ENCODE assay signal across 29 cellular contexts in the genomic region with DNA sequence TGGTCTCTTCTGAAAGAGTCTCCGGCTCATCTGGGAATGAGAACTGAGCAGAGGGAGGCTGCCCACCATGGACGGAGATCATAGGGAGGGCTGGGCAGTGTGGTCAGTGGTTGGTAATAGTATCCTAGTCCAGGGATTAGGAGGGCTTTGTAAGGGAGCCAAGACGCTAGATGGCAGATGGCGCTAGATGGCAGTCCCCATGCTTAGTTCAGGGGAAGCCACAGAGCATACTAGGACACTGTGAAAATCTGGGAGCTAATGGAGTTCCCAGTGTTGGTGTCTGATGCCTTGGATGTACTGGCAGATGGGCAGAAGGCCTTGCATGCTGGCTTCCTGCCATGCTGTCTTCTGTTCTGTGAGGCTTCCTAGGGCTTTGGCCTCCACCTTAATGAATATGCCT. TPM values are rescaled to one million over a fixed set of nuclear protein-coding genes. Genes with fewer than 3 reads are reported as not detected.
DNase-seq lines count a peak whose midpoint lies in the region; ATAC-seq and TF ChIP-seq lines count a peak whose summit lies in the region.
"Had no signal": no experiment of that assay in that cellular context is flagged by ENCODE, and none has a peak within 500 bp of the region (broad histone marks: within the 10 kb centered on the region; RNA-seq: fewer than 3 reads in every experiment).

No MANE protein-coding gene starts in this region.

- no peak overlapping the region for H3K4me3 Mint-ChIP-seq in T-helper 2 cell treated with Interferon-gamma antibody and Interleukin-4, amounts not matched to agents 5 μg/mL and 100 μg/mL, for 36 hours
- no peak overlapping the region for H3K4me3 Mint-ChIP-seq in CD14-positive monocyte
- H3K4me3 Mint-ChIP-seq: activated naive CD8-positive, alpha-beta T cell treated with anti-CD3 and anti-CD28 coated beads, Interleukin-2, amount 10 ng/mL, durations not matched to agents 7 days and 5 days; central memory CD8-positive, alpha-beta T cell; nephron had no signal

- dilution Hi-C loops in mammary epithelial cell (cut with HindIII; ENCODE audit: low sequenced_read_pairs), result no loop called here

- H3K27ac ChIP-seq in WERI-Rb-1, result peak overlapping the region; percentile 5
- no peak overlapping the region for H3K27ac ChIP-seq in gastrocnemius medialis
- H3K27ac ChIP-seq in SK-N-SH (ENCODE audit: low read depth in 2 of 2, low read length in 1 of 2), result no peak overlapping the region
- no peak overlapping the region for H3K27ac ChIP-seq in mammary epithelial cell (ENCODE audit: insufficient read depth, low read depth, low read length)
- H3K27ac ChIP-seq: C4-2B, pancreas, RWPE1, vagina had no signal

- H3K4me2 ChIP-seq in SK-N-SH (no peak overlapping the region), mammary epithelial cell (ENCODE audit: insufficient read depth, low read depth, low read length) (no peak overlapping the region)

- no peak overlapping the region for H3K9ac ChIP-seq in SK-N-SH
- no peak overlapping the region for H3K9ac ChIP-seq in mammary epithelial cell (ENCODE audit: insufficient read depth, low read length)

- CTCF ChIA-PET in SK-N-SH (lab: Yijun Ruan, JAX) (no interaction called here), mammary epithelial cell (lab: Charles Lee; ENCODE audit: low non-redundant PET) (no interaction called here)

- no peaks in the 10 kb centered on the region for H3K4me1 Mint-ChIP-seq in T-helper 2 cell treated with Interferon-gamma antibody and Interleukin-4, amounts not matched to agents 5 μg/mL and 100 μg/mL, for 36 hours (ENCODE audit: low read depth)
- no peaks in the 10 kb centered on the region for H3K4me1 Mint-ChIP-seq in CD14-positive monocyte
- H3K4me1 Mint-ChIP-seq: activated naive CD8-positive, alpha-beta T cell treated with anti-CD3 and anti-CD28 coated beads, Interleukin-2, amount 10 ng/mL, durations not matched to agents 7 days and 5 days; central memory CD8-positive, alpha-beta T cell had no signal

- TF ChIP-seq RAD21 in SK-N-SH (IDR thresholded peaks at IDR 0.05; ENCODE audit: low read length), result no peak

- BruUV-seq in mammary epithelial cell (replicated peaks; lab: Mats Ljungman, UMichigan), result no TSS peak

- peak; percentile 63 to 92 for DNase-seq in NCI-H446 (lab: John Stamatoyannopoulos, UW)
- peak; percentile 93 for DNase-seq in WERI-Rb-1
- DNase-seq in inferior parietal cortex (ENCODE audit: extremely low spot score), result peak; percentile 53
- DNase-seq in gastrocnemius medialis, result no peak
- DNase-seq in SK-N-SH, result no peak
- no peak for DNase-seq in T-helper 2 cell treated with Interferon-gamma antibody and Interleukin-4, amounts not matched to agents 5 μg/mL and 100 μg/mL, for 36 hours (ENCODE audit: low spot score)
- no peak for DNase-seq in mammary epithelial cell
- DNase-seq in CD14-positive monocyte (ENCODE audit: low spot score), result no peak
- DNase-seq: activated CD4-positive, alpha-beta T cell treated with anti-CD3 and anti-CD28 coated beads for 4 hours; activated effector memory CD4-positive, alpha-beta T cell treated with anti-CD3 and anti-CD28 coated beads, Interleukin-2, amount 50 U/mL, for 16 hours; activated naive CD8-positive, alpha-beta T cell treated with anti-CD3 and anti-CD28 coated beads, Interleukin-2, amount 10 ng/mL, durations not matched to agents 7 days and 5 days; activated T-cell treated with anti-CD3 and anti-CD28 coated beads, Interleukin-2, amount 50 U/mL, for 1 hour; EL; NCI-H1436 treated with DMSO at 0.1 percent for 48 hours; NCI-H526 treated with DMSO at 0.1 percent for 48 hours; pancreas; stimulated activated naive CD4-positive, alpha-beta T cell had no signal

- TF ChIP-seq EP300 in SK-N-SH (IDR thresholded peaks at IDR 0.05; ENCODE audit: borderline replicate concordance in 1 of 2, low read depth in 1 of 2, low read length in 1 of 2), result no peak

- H3K36me3 ChIP-seq in WERI-Rb-1 (no peaks in the 10 kb centered on the region), gastrocnemius medialis (no peaks in the 10 kb centered on the region), SK-N-SH (replicated peaks in 1 of 2; ENCODE audit: control insufficient read depth in 1 of 2, insufficient read depth in 2 of 2, low read length in 1 of 2) (no peaks in the 10 kb centered on the region), mammary epithelial cell (ENCODE audit: insufficient read depth, low read length) (no peaks in the 10 kb centered on the region)
- H3K36me3 ChIP-seq: pancreas, thoracic aorta, vagina had no signal

- no peaks in the 10 kb centered on the region for H3F3A ChIP-seq in SK-N-SH (replicated peaks; ENCODE audit: insufficient read depth)

- no peak for TF ChIP-seq POLR2A in gastrocnemius medialis (IDR thresholded peaks at IDR 0.05)

- H3K27me3 Mint-ChIP-seq in T-helper 2 cell treated with Interferon-gamma antibody and Interleukin-4, amounts not matched to agents 5 μg/mL and 100 μg/mL, for 36 hours (ENCODE audit: low read depth), result peaks cover 3% of the 10 kb centered on the region
- H3K27me3 Mint-ChIP-seq in CD14-positive monocyte (ENCODE audit: low read depth in 3 of 3), result peaks cover 0 to 4% (median 4%) of the 10 kb centered on the region in 3 donors

- H3K4me1 ChIP-seq in gastrocnemius medialis (peaks cover 4 to 7% of the 10 kb centered on the region in 2 donors), SK-N-SH (ENCODE audit: control insufficient read depth in 1 of 2, insufficient read depth in 2 of 2, low read depth in 1 of 2, low read length in 1 of 2) (no peaks in the 10 kb centered on the region; a peak in 1 of 4 replicates), mammary epithelial cell (ENCODE audit: insufficient read depth, low read length) (no peaks in the 10 kb centered on the region)
- H3K4me1 ChIP-seq: pancreas, vagina had no signal

- H2AFZ ChIP-seq in SK-N-SH (ENCODE audit: low read depth) (no peak overlapping the region), mammary epithelial cell (ENCODE audit: low read depth, low read length) (no peak overlapping the region)

- no peaks in the 10 kb centered on the region for H4K20me1 ChIP-seq in SK-N-SH (ENCODE audit: insufficient read depth)
- H4K20me1 ChIP-seq in mammary epithelial cell (ENCODE audit: insufficient read depth, low read length), result no peaks in the 10 kb centered on the region

- TF ChIP-seq CTCF in WERI-Rb-1 (IDR thresholded peaks at IDR 0.05; ENCODE audit: low read depth, low read length) (peak; percentile 56), gastrocnemius medialis (IDR thresholded peaks at IDR 0.05 in 4 of 5, conservative IDR thresholded peaks at IDR 0.05 in 1 of 5) (no peak), SK-N-SH (IDR thresholded peaks at IDR 0.05) (no peak), mammary epithelial cell (conservative IDR thresholded peaks at IDR 0.05 in 1 of 2, IDR thresholded peaks at IDR 0.05 in 1 of 2; ENCODE audit: extremely low read depth in 1 of 2, insufficient read depth in 1 of 2, low read depth in 1 of 2, low read length in 2 of 2) (no peak), CD14-positive monocyte (IDR thresholded peaks at IDR 0.05) (no peak)

- peak; percentile 88 to 91 for ATAC-seq in gastrocnemius medialis
- ATAC-seq: pancreas, sciatic nerve, SK-N-SH treated with all-trans-retinoic acid at 6 μM for 48 hours had no signal

- intact Hi-C loops in gastrocnemius medialis (cut with DNase I; ENCODE audit: low total_unique reads) (no loop called here), mammary epithelial cell (cut with micrococcal nuclease) (no loop called here), CD14-positive monocyte (cut with micrococcal nuclease) (no loop called here)

- WGBS in SK-N-SH (ENCODE audit: low lambda C conversion rate), result 57% methylated on average over 4 of the region's 4 CpGs
- WGBS in mammary epithelial cell (ENCODE audit: low coverage, missing lambda C conversion rate), result 91% methylated on average over 4 of the region's 4 CpGs

- in situ Hi-C loops in gastrocnemius medialis (cut with MboI; ENCODE audit: low sequenced_read_pairs in 4 of 4), result loop anchor here in 1 of 4 donors (10.0 kb wide), 1 partner anchor 396 kb away; no protein-coding TSS in a partner anchor
- in situ Hi-C loops in mammary epithelial cell (cut with MboI; ENCODE audit: low sequenced_read_pairs in 2 of 2), result no loop called here

- H3K36me3 Mint-ChIP-seq in T-helper 2 cell treated with Interferon-gamma antibody and Interleukin-4, amounts not matched to agents 5 μg/mL and 100 μg/mL, for 36 hours (ENCODE audit: low read depth), result no peaks in the 10 kb centered on the region
- H3K36me3 Mint-ChIP-seq in CD14-positive monocyte, result no peaks in the 10 kb centered on the region
- H3K36me3 Mint-ChIP-seq: activated naive CD8-positive, alpha-beta T cell treated with anti-CD3 and anti-CD28 coated beads, Interleukin-2, amount 10 ng/mL, durations not matched to agents 7 days and 5 days had no signal

- no peaks in the 10 kb centered on the region for H3K79me2 ChIP-seq in SK-N-SH (ENCODE audit: insufficient read depth)
- H3K79me2 ChIP-seq in mammary epithelial cell (ENCODE audit: insufficient read depth, low read length), result no peaks in the 10 kb centered on the region

- H3K9me3 Mint-ChIP-seq in T-helper 2 cell treated with Interferon-gamma antibody and Interleukin-4, amounts not matched to agents 5 μg/mL and 100 μg/mL, for 36 hours, result no peaks in the 10 kb centered on the region
- H3K9me3 Mint-ChIP-seq in CD14-positive monocyte, result peaks cover 0 to 7% (median 2%) of the 10 kb centered on the region in 7 donors
- H3K9me3 Mint-ChIP-seq: activated naive CD8-positive, alpha-beta T cell treated with anti-CD3 and anti-CD28 coated beads, Interleukin-2, amount 10 ng/mL, durations not matched to agents 7 days and 5 days; central memory CD8-positive, alpha-beta T cell had no signal

- H3K27ac Mint-ChIP-seq in T-helper 2 cell treated with Interferon-gamma antibody and Interleukin-4, amounts not matched to agents 5 μg/mL and 100 μg/mL, for 36 hours, result no peak overlapping the region
- H3K27ac Mint-ChIP-seq in CD14-positive monocyte, result no peak overlapping the region
- H3K27ac Mint-ChIP-seq: activated naive CD8-positive, alpha-beta T cell treated with anti-CD3 and anti-CD28 coated beads, Interleukin-2, amount 10 ng/mL, durations not matched to agents 7 days and 5 days; nephron had no signal

- H3K27me3 ChIP-seq in WERI-Rb-1 (ENCODE audit: insufficient read depth, low read depth, severe bottlenecking) (no peaks in the 10 kb centered on the region), gastrocnemius medialis (no peaks in the 10 kb centered on the region), SK-N-SH (ENCODE audit: insufficient read depth) (no peaks in the 10 kb centered on the region), mammary epithelial cell (ENCODE audit: insufficient read depth, low read length) (no peaks in the 10 kb centered on the region)
- H3K27me3 ChIP-seq: pancreas, vagina had no signal

- POLR2A ChIA-PET in SK-N-SH (lab: Yijun Ruan, JAX), result no interaction called here

- H3K9me3 ChIP-seq in WERI-Rb-1 (ENCODE audit: severe bottlenecking) (peaks cover 2% of the 10 kb centered on the region), gastrocnemius medialis (no peaks in the 10 kb centered on the region), SK-N-SH (no peaks in the 10 kb centered on the region), mammary epithelial cell (replicated peaks; ENCODE audit: insufficient read depth, low read length) (no peaks in the 10 kb centered on the region)
- H3K9me3 ChIP-seq: pancreas, thoracic aorta, vagina had no signal

- H3K4me3 ChIP-seq in WERI-Rb-1 (ENCODE audit: low read depth, low read length) (no peak overlapping the region), gastrocnemius medialis (no peak overlapping the region), SK-N-SH (ENCODE audit: low read depth in 2 of 2, low read length in 1 of 2) (no peak overlapping the region), mammary epithelial cell (replicated peaks in 1 of 3; ENCODE audit: insufficient read depth in 1 of 3, low read depth in 2 of 3, low read length in 3 of 3) (no peak overlapping the region)
- H3K4me3 ChIP-seq: pancreas, thoracic aorta, vagina had no signal

- no peaks in the 10 kb centered on the region for H3K9me2 ChIP-seq in SK-N-SH

RNA-seq across cellular contexts. Expression of gene DAAM2, which starts 21.7 kb away (rescaled TPM):
- total RNA-seq in gastrocnemius medialis (10 to 100 TPM; 25.9 to 84.0 (median 48.5) TPM), mammary epithelial cell (under 1 TPM in 1 of 2 donors, not detected in 1; 0.17 TPM)
- polyA plus RNA-seq in SK-N-SH (2012; rRNA removed) (0.20 and 0.23 TPM in 2 replicates), mammary epithelial cell (0.02 TPM), CD14-positive monocyte (not detected)
- polyA plus RNA-seq in SK-N-SH (2012; cell fraction: cytosol; rRNA removed), result 0.13 and 0.25 TPM in 2 replicates
- 0.32 and 0.40 TPM in 2 replicates for polyA plus RNA-seq in SK-N-SH (2012; cell fraction: nucleus; rRNA removed)
- polyA minus RNA-seq in mammary epithelial cell, result not detected
- total RNA-seq: activated CD8-positive, alpha-beta memory T cell treated with anti-CD3 and anti-CD28 coated beads for 36 hours; activated naive CD8-positive, alpha-beta T cell treated with anti-CD3 and anti-CD28 coated beads, Interleukin-2, amount 10 ng/mL, durations not matched to agents 7 days and 5 days had no signal
- polyA plus RNA-seq: keratinocyte had no signal

RNA-seq across cellular contexts. Expression of gene KIF6, which starts 45.3 kb away (rescaled TPM):
- total RNA-seq in gastrocnemius medialis (not detected), mammary epithelial cell (under 1 TPM; 0.33 to 0.66 TPM)
- polyA plus RNA-seq in SK-N-SH (2012; rRNA removed) (0.13 and 0.18 TPM in 2 replicates), mammary epithelial cell (0.32 TPM), CD14-positive monocyte (not detected)
- polyA plus RNA-seq in SK-N-SH (2012; cell fraction: cytosol; rRNA removed), result 0.13 and 0.30 TPM in 2 replicates
- 0.08 and 0.12 TPM in 2 replicates for polyA plus RNA-seq in SK-N-SH (2012; cell fraction: nucleus; rRNA removed)
- polyA minus RNA-seq in mammary epithelial cell, result not detected
- total RNA-seq: activated naive CD8-positive, alpha-beta T cell treated with anti-CD3 and anti-CD28 coated beads, Interleukin-2, amount 10 ng/mL, durations not matched to agents 7 days and 5 days; endothelial cell of umbilical vein; mononuclear cell; thoracic aorta; vagina had no signal
- polyA plus RNA-seq: endothelial cell of umbilical vein had no signal

Comparison
In these comparisons a context has a peak if more than half of its experiments do, and no peak if none do; other contexts are left out.
1. DNase-seq: peak in NCI-H446 (2 of 2), WERI-Rb-1 (single experiment) and inferior parietal cortex (single experiment); none in gastrocnemius medialis (0 of 2), SK-N-SH (single experiment), T-helper 2 cell treated with Interferon-gamma antibody and Interleukin-4, amounts not matched to agents 5 μg/mL and 100 μg/mL, for 36 hours (single experiment), mammary epithelial cell (single experiment) and CD14-positive monocyte (single experiment).